In genomic region chr7:936131-937054, GRCh38 we compare ENCODE assay signal across 8 cellular contexts. TPM values are rescaled to one million over a fixed set of nuclear protein-coding genes. Genes with fewer than 3 reads are reported as not detected.
A peak's percentile ranks its signal among the peaks of the same experiment; 100 is the strongest.
DNase-seq lines count a peak whose midpoint lies in the region; ATAC-seq and TF ChIP-seq lines count a peak whose summit lies in the region.

No MANE protein-coding gene starts in this region.

- H3K36me3 ChIP-seq in KMS-11 (ENCODE audit: insufficient read depth), result no peaks in the 10 kb centered on the region

- peaks cover 23% of the 10 kb centered on the region for H3K36me3 Mint-ChIP-seq in activated CD4-positive, alpha-beta T cell treated with anti-CD3 and anti-CD28 coated beads, Interleukin-2, amount 10 ng/mL, durations not matched to agents 24 days and 14 days (ENCODE audit: low read depth)
- peaks cover 17% of the 10 kb centered on the region for H3K36me3 Mint-ChIP-seq in activated naive CD8-positive, alpha-beta T cell treated with anti-CD3 and anti-CD28 coated beads, Interleukin-2, amount 10 ng/mL, durations not matched to agents 7 days and 5 days
- peaks cover 29% of the 10 kb centered on the region for H3K36me3 Mint-ChIP-seq in stimulated activated memory B cell treated with anti-CD40 and anti-IgM and Interleukin-4, amounts not matched to agents 10 μg/mL and 1 μg/mL and 100 μg/mL, for 72 hours

- peaks cover 16% of the 10 kb centered on the region for H3K4me1 Mint-ChIP-seq in activated CD4-positive, alpha-beta T cell treated with anti-CD3 and anti-CD28 coated beads, Interleukin-2, amount 10 ng/mL, durations not matched to agents 24 days and 14 days
- peaks cover 6% of the 10 kb centered on the region for H3K4me1 Mint-ChIP-seq in activated naive CD8-positive, alpha-beta T cell treated with anti-CD3 and anti-CD28 coated beads, Interleukin-2, amount 10 ng/mL, durations not matched to agents 7 days and 5 days
- peaks cover 20% of the 10 kb centered on the region for H3K4me1 Mint-ChIP-seq in stimulated activated memory B cell treated with anti-CD40 and anti-IgM and Interleukin-4, amounts not matched to agents 10 μg/mL and 1 μg/mL and 100 μg/mL, for 72 hours

- peak overlapping the region; percentile 19; the same call in 1 of the 2 replicates for H3K4me2 ChIP-seq in KMS-11

- peak overlapping the region; percentile 21 for H2AFZ ChIP-seq in KMS-11 (ENCODE audit: low read depth)

- POLR2A ChIA-PET in activated naive CD8-positive, alpha-beta T cell treated with anti-CD3 and anti-CD28 coated beads, Interleukin-2, amount 10 ng/mL, durations not matched to agents 7 days and 5 days (lab: Charles Lee), result no interaction called here

- peak overlapping the region; percentile 87 for H3K27ac Mint-ChIP-seq in activated CD4-positive, alpha-beta T cell treated with anti-CD3 and anti-CD28 coated beads, Interleukin-2, amount 10 ng/mL, durations not matched to agents 24 days and 14 days
- peak overlapping the region; percentile 42 for H3K27ac Mint-ChIP-seq in activated naive CD8-positive, alpha-beta T cell treated with anti-CD3 and anti-CD28 coated beads, Interleukin-2, amount 10 ng/mL, durations not matched to agents 7 days and 5 days
- peak overlapping the region; percentile 77 for H3K27ac Mint-ChIP-seq in stimulated activated memory B cell treated with anti-CD40 and anti-IgM and Interleukin-4, amounts not matched to agents 10 μg/mL and 1 μg/mL and 100 μg/mL, for 72 hours

- intact Hi-C loops in activated CD4-positive, alpha-beta T cell treated with anti-CD3 and anti-CD28 coated beads, Interleukin-2, amount 10 ng/mL, durations not matched to agents 24 days and 14 days (cut with micrococcal nuclease), result no loop called here

- H3K9ac ChIP-seq in KMS-11, result no peak overlapping the region

- H3K27ac ChIP-seq in KMS-11, result peak overlapping the region; percentile 10; the same call in 1 of the 2 replicates

- H3K27me3 Mint-ChIP-seq in activated CD4-positive, alpha-beta T cell treated with anti-CD3 and anti-CD28 coated beads, Interleukin-2, amount 10 ng/mL, durations not matched to agents 24 days and 14 days, result no peaks in the 10 kb centered on the region
- H3K27me3 Mint-ChIP-seq in activated naive CD8-positive, alpha-beta T cell treated with anti-CD3 and anti-CD28 coated beads, Interleukin-2, amount 10 ng/mL, durations not matched to agents 7 days and 5 days, result no peaks in the 10 kb centered on the region
- H3K27me3 Mint-ChIP-seq in stimulated activated memory B cell treated with anti-CD40 and anti-IgM and Interleukin-4, amounts not matched to agents 10 μg/mL and 1 μg/mL and 100 μg/mL, for 72 hours, result peaks cover 7% of the 10 kb centered on the region

- no peaks in the 10 kb centered on the region for H3K79me2 ChIP-seq in KMS-11 (ENCODE audit: insufficient read depth, low read depth)

- TF ChIP-seq CTCF in KMS-11 (conservative IDR thresholded peaks at IDR 0.05; ENCODE audit: low read depth, low read length), result no peak

- H3K4me3 ChIP-seq in KMS-11 (IDR thresholded peaks at IDR 0.05; ENCODE audit: insufficient read depth, low read depth, low read length), result no peak overlapping the region

- peak; percentile 58 for ATAC-seq in GM21737 (IDR thresholded peaks at IDR 0.05; ENCODE audit: unreplicated experiment)
- ATAC-seq in activated naive CD8-positive, alpha-beta T cell treated with anti-CD3 and anti-CD28 coated beads, Interleukin-2, amount 10 ng/mL, durations not matched to agents 7 days and 5 days (ENCODE audit: low read depth), result peak; percentile 67
- ATAC-seq in stimulated activated memory B cell treated with anti-CD40 and anti-IgM and Interleukin-4, amounts not matched to agents 10 μg/mL and 1 μg/mL and 100 μg/mL, for 72 hours, result peak; percentile 87

- no peaks in the 10 kb centered on the region for H4K20me1 ChIP-seq in KMS-11 (ENCODE audit: insufficient read depth)

- H3K4me1 ChIP-seq in KMS-11 (ENCODE audit: low read depth, poor library complexity, severe bottlenecking), result peaks cover 15% of the 10 kb centered on the region

- H3K9me3 Mint-ChIP-seq in activated CD4-positive, alpha-beta T cell treated with anti-CD3 and anti-CD28 coated beads, Interleukin-2, amount 10 ng/mL, durations not matched to agents 24 days and 14 days, result peaks cover 7% of the 10 kb centered on the region
- peaks cover 13% of the 10 kb centered on the region for H3K9me3 Mint-ChIP-seq in activated naive CD8-positive, alpha-beta T cell treated with anti-CD3 and anti-CD28 coated beads, Interleukin-2, amount 10 ng/mL, durations not matched to agents 7 days and 5 days
- H3K9me3 Mint-ChIP-seq in stimulated activated memory B cell treated with anti-CD40 and anti-IgM and Interleukin-4, amounts not matched to agents 10 μg/mL and 1 μg/mL and 100 μg/mL, for 72 hours, result peaks cover 6% of the 10 kb centered on the region

- H3K4me3 Mint-ChIP-seq in activated CD4-positive, alpha-beta T cell treated with anti-CD3 and anti-CD28 coated beads, Interleukin-2, amount 10 ng/mL, durations not matched to agents 24 days and 14 days, result peak overlapping the region; percentile 17
- H3K4me3 Mint-ChIP-seq in activated naive CD8-positive, alpha-beta T cell treated with anti-CD3 and anti-CD28 coated beads, Interleukin-2, amount 10 ng/mL, durations not matched to agents 7 days and 5 days, result no peak overlapping the region
- H3K4me3 Mint-ChIP-seq in stimulated activated memory B cell treated with anti-CD40 and anti-IgM and Interleukin-4, amounts not matched to agents 10 μg/mL and 1 μg/mL and 100 μg/mL, for 72 hours, result peak overlapping the region; percentile 10

- peaks cover 40% of the 10 kb centered on the region for H3K27me3 ChIP-seq in KMS-11 (ENCODE audit: insufficient read depth, low read depth)

- DNase-seq in activated CD4-positive, alpha-beta T cell treated with anti-CD3 and anti-CD28 coated beads, Interleukin-2, amount 10 ng/mL, durations not matched to agents 24 days and 14 days, result peak; percentile 74
- DNase-seq in activated CD4-positive, alpha-beta T cell treated with anti-CD3 and anti-CD28 coated beads, Interleukin-2, amount 50 U/mL, for 1 hour, result no peak
- DNase-seq in activated naive CD8-positive, alpha-beta T cell treated with anti-CD3 and anti-CD28 coated beads, Interleukin-2, amount 10 ng/mL, durations not matched to agents 7 days and 5 days, result no peak
- no peak for DNase-seq in activated gamma-delta T cell treated with Interleukin-2 at 50 U/mL for 16 hours
- DNase-seq in SKM-1 (lab: John Stamatoyannopoulos, UW; ENCODE audit: unreplicated experiment), result no peak

RNA-seq across cellular contexts. Expression of gene ADAP1, which starts 18.1 kb away (rescaled TPM):
- total RNA-seq in activated CD4-positive, alpha-beta T cell treated with anti-CD3 and anti-CD28 coated beads, Interleukin-2, amount 10 ng/mL, durations not matched to agents 24 days and 14 days, result 65.9 and 70.2 TPM in 2 replicates
- total RNA-seq in activated naive CD8-positive, alpha-beta T cell treated with anti-CD3 and anti-CD28 coated beads, Interleukin-2, amount 10 ng/mL, durations not matched to agents 7 days and 5 days, result 10 to 100 TPM; 25.0 to 29.8 TPM

RNA-seq across cellular contexts. Expression of gene COX19, which starts 39.0 kb away (rescaled TPM):
- 15.3 and 22.4 TPM in 2 replicates for total RNA-seq in activated CD4-positive, alpha-beta T cell treated with anti-CD3 and anti-CD28 coated beads, Interleukin-2, amount 10 ng/mL, durations not matched to agents 24 days and 14 days
- total RNA-seq in activated naive CD8-positive, alpha-beta T cell treated with anti-CD3 and anti-CD28 coated beads, Interleukin-2, amount 10 ng/mL, durations not matched to agents 7 days and 5 days, result 10 to 100 TPM; 26.2 to 29.3 TPM

RNA-seq across cellular contexts. Expression of gene CYP2W1, which starts 46.6 kb away (rescaled TPM):
- total RNA-seq in activated CD4-positive, alpha-beta T cell treated with anti-CD3 and anti-CD28 coated beads, Interleukin-2, amount 10 ng/mL, durations not matched to agents 24 days and 14 days, result not detected in 2 replicates
- not detected for total RNA-seq in activated naive CD8-positive, alpha-beta T cell treated with anti-CD3 and anti-CD28 coated beads, Interleukin-2, amount 10 ng/mL, durations not matched to agents 7 days and 5 days
